ENCODE assay signal across 15 cellular contexts in the genomic region with DNA sequence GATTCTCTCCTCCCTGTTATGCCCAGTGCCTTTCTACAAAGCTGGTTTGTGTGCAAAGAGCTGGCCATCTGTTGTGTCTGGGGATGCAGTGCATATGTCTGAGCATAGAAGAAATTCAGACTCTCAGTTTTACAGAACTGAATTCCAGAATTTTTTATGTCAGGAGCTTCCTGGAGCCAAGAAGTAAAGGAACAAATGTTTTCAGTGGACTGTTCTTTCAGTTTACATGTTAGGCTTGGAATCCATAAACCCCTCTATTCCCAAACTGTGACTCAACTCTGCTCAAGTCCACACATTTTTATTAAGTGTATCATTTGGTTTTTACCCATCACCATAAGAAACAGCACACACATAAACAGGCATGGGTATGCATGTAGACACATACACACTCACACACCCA.
A peak's percentile ranks its signal among the peaks of the same experiment; 100 is the strongest.
DNase-seq lines count a peak whose midpoint lies in the region; ATAC-seq and TF ChIP-seq lines count a peak whose summit lies in the region.
"Had no signal": no experiment of that assay in that cellular context is flagged by ENCODE, and none has a peak within 500 bp of the region (broad histone marks: within the 10 kb centered on the region; RNA-seq: fewer than 3 reads in every experiment).

No MANE protein-coding gene starts in this region.

- peak overlapping the region; percentile 72 for H3K4me2 ChIP-seq in GM23248 (ENCODE audit: unreplicated experiment)
- H3K4me2 ChIP-seq in smooth muscle cell = peak overlapping the region; percentile 52

- no peaks in the 10 kb centered on the region for H4K20me1 ChIP-seq in GM23248 (ENCODE audit: insufficient read depth)
- no peaks in the 10 kb centered on the region for H4K20me1 ChIP-seq in smooth muscle cell (ENCODE audit: low read depth)

- no peak overlapping the region for H3K4me3 Mint-ChIP-seq in activated T-helper 2 cell treated with anti-CD3 and anti-CD28 coated beads, Interferon-gamma antibody, Interleukin-2, Interleukin-4, amounts not matched to agents 10 μg/mL and 5 μg/mL and 100 μg/mL, durations not matched to agents 14 hours and 24 hours and 36 hours (ENCODE audit: low read depth)
- H3K4me3 Mint-ChIP-seq: activated T-cell treated with anti-CD3 and anti-CD28 coated beads, Interleukin-2, amount 50 U/mL, for 24 hours; type B pancreatic cell had no signal

- peaks cover 13% of the 10 kb centered on the region for H3K9me3 Mint-ChIP-seq in activated T-helper 2 cell treated with anti-CD3 and anti-CD28 coated beads, Interferon-gamma antibody, Interleukin-2, Interleukin-4, amounts not matched to agents 10 μg/mL and 5 μg/mL and 100 μg/mL, durations not matched to agents 14 hours and 24 hours and 36 hours
- H3K9me3 Mint-ChIP-seq: type B pancreatic cell had no signal

- ATAC-seq in HG03095 (IDR thresholded peaks at IDR 0.05; ENCODE audit: unreplicated experiment) = no peak

- DNase-seq in GM23248 = peak; percentile 82
- peak in 1 of 2 experiments; percentile 46 for DNase-seq in SJCRH30
- DNase-seq in inferior parietal cortex (ENCODE audit: extremely low spot score) = peak; percentile 35
- DNase-seq in smooth muscle cell (lab: John Stamatoyannopoulos, UW; ENCODE audit: unreplicated experiment) = no peak
- no peak for DNase-seq in activated effector memory CD4-positive, alpha-beta T cell treated with Interleukin-2 at 50 U/mL for 16 hours
- DNase-seq in SK-N-DZ (ENCODE audit: low spot score) = no peak
- DNase-seq in activated T-helper 2 cell treated with anti-CD3 and anti-CD28 coated beads, Interferon-gamma antibody, Interleukin-2, Interleukin-4, amounts not matched to agents 10 μg/mL and 5 μg/mL and 100 μg/mL, durations not matched to agents 14 hours and 24 hours and 36 hours (ENCODE audit: low spot score) = no peak
- DNase-seq: activated T-cell treated with anti-CD3 and anti-CD28 coated beads, Interleukin-2, amount 50 U/mL, for 24 hours; brain microvascular endothelial cell; COR-L47; NCI-H1105; spleen; SW 1271 had no signal

- no peaks in the 10 kb centered on the region for H3K27me3 ChIP-seq in GM23248 (replicated peaks; ENCODE audit: insufficient read depth)
- no peaks in the 10 kb centered on the region for H3K27me3 ChIP-seq in SJCRH30
- H3K27me3 ChIP-seq in smooth muscle cell (ENCODE audit: low read depth) = no peaks in the 10 kb centered on the region
- H3K27me3 ChIP-seq: brain microvascular endothelial cell, spleen had no signal

- H3K27ac ChIP-seq in GM23248 (peak overlapping the region; percentile 93), SJCRH30 (peak overlapping the region; percentile 51), smooth muscle cell (ENCODE audit: low read depth) (peak overlapping the region; percentile 79)

- H3K9me2 ChIP-seq in GM23248 (ENCODE audit: insufficient read depth) = no peaks in the 10 kb centered on the region

- no peaks in the 10 kb centered on the region for H3K36me3 Mint-ChIP-seq in activated T-helper 2 cell treated with anti-CD3 and anti-CD28 coated beads, Interferon-gamma antibody, Interleukin-2, Interleukin-4, amounts not matched to agents 10 μg/mL and 5 μg/mL and 100 μg/mL, durations not matched to agents 14 hours and 24 hours and 36 hours (ENCODE audit: low read depth)
- H3K36me3 Mint-ChIP-seq: type B pancreatic cell had no signal

- no peaks in the 10 kb centered on the region for H3K4me1 Mint-ChIP-seq in activated T-helper 2 cell treated with anti-CD3 and anti-CD28 coated beads, Interferon-gamma antibody, Interleukin-2, Interleukin-4, amounts not matched to agents 10 μg/mL and 5 μg/mL and 100 μg/mL, durations not matched to agents 14 hours and 24 hours and 36 hours (ENCODE audit: low read depth)

- H3K27ac Mint-ChIP-seq in activated T-helper 2 cell treated with anti-CD3 and anti-CD28 coated beads, Interferon-gamma antibody, Interleukin-2, Interleukin-4, amounts not matched to agents 10 μg/mL and 5 μg/mL and 100 μg/mL, durations not matched to agents 14 hours and 24 hours and 36 hours = no peak overlapping the region
- H3K27ac Mint-ChIP-seq: activated T-cell treated with anti-CD3 and anti-CD28 coated beads, Interleukin-2, amount 50 U/mL, for 24 hours; type B pancreatic cell had no signal

- no peaks in the 10 kb centered on the region for H3K36me3 ChIP-seq in GM23248 (ENCODE audit: low read depth)
- H3K36me3 ChIP-seq in SJCRH30 = no peaks in the 10 kb centered on the region
- no peaks in the 10 kb centered on the region for H3K36me3 ChIP-seq in smooth muscle cell (ENCODE audit: low read depth)
- H3K36me3 ChIP-seq: brain microvascular endothelial cell, spleen had no signal

- H3F3A ChIP-seq in GM23248 (ENCODE audit: insufficient read depth) (peaks cover 34% of the 10 kb centered on the region), smooth muscle cell (ENCODE audit: low read depth) (peaks cover 7% of the 10 kb centered on the region)

- H3K79me2 ChIP-seq in GM23248 (ENCODE audit: insufficient read depth) = no peaks in the 10 kb centered on the region
- no peaks in the 10 kb centered on the region for H3K79me2 ChIP-seq in smooth muscle cell (ENCODE audit: low read depth)

- H3K4me1 ChIP-seq in GM23248 (ENCODE audit: insufficient read depth) = peaks cover 34% of the 10 kb centered on the region
- peaks cover 33% of the 10 kb centered on the region for H3K4me1 ChIP-seq in SJCRH30
- peaks cover 6% of the 10 kb centered on the region for H3K4me1 ChIP-seq in smooth muscle cell (ENCODE audit: low read depth)
- H3K4me1 ChIP-seq: spleen had no signal

- no peaks in the 10 kb centered on the region for H3K27me3 Mint-ChIP-seq in activated T-helper 2 cell treated with anti-CD3 and anti-CD28 coated beads, Interferon-gamma antibody, Interleukin-2, Interleukin-4, amounts not matched to agents 10 μg/mL and 5 μg/mL and 100 μg/mL, durations not matched to agents 14 hours and 24 hours and 36 hours (ENCODE audit: low read depth)
- H3K27me3 Mint-ChIP-seq: activated T-cell treated with anti-CD3 and anti-CD28 coated beads, Interleukin-2, amount 50 U/mL, for 24 hours; type B pancreatic cell had no signal

- in situ Hi-C loops in GM23248 (cut with MboI) = no loop called here

- no peak for TF ChIP-seq CTCF in smooth muscle cell (IDR thresholded peaks at IDR 0.05; ENCODE audit: borderline replicate concordance, insufficient read depth, poor library complexity, severe bottlenecking)

- intact Hi-C loops in activated T-helper 2 cell treated with anti-CD3 and anti-CD28 coated beads, Interferon-gamma antibody, Interleukin-2, Interleukin-4, amounts not matched to agents 10 μg/mL and 5 μg/mL and 100 μg/mL, durations not matched to agents 14 hours and 24 hours and 36 hours (cut with micrococcal nuclease) = no loop called here

- H3K9me3 ChIP-seq in GM23248 (ENCODE audit: low read depth) = no peaks in the 10 kb centered on the region
- no peaks in the 10 kb centered on the region; the same call in 1 of the 2 replicates for H3K9me3 ChIP-seq in SJCRH30 (replicated peaks)
- no peaks in the 10 kb centered on the region for H3K9me3 ChIP-seq in smooth muscle cell (replicated peaks; ENCODE audit: low read depth)
- H3K9me3 ChIP-seq: spleen had no signal

- H3K4me3 ChIP-seq in GM23248 = peak overlapping the region; percentile 28; the same call in 1 of the 2 replicates
- no peak overlapping the region for H3K4me3 ChIP-seq in SJCRH30
- H3K4me3 ChIP-seq in smooth muscle cell = no peak overlapping the region
- H3K4me3 ChIP-seq: spleen had no signal

- H2AFZ ChIP-seq in GM23248 = peak overlapping the region; percentile 47
- peak overlapping the region; percentile 1 for H2AFZ ChIP-seq in smooth muscle cell (ENCODE audit: low read depth)

- peak overlapping the region; percentile 69 for H3K9ac ChIP-seq in GM23248
- peak overlapping the region; percentile 27 for H3K9ac ChIP-seq in smooth muscle cell (ENCODE audit: low read depth)

Comparison
In these comparisons a context has a peak if more than half of its experiments do, and no peak if none do; other contexts are left out.
1. DNase-seq: peak in GM23248 (single experiment) and inferior parietal cortex (single experiment); none in smooth muscle cell (single experiment), activated effector memory CD4-positive, alpha-beta T cell treated with Interleukin-2 at 50 U/mL for 16 hours (single experiment), SK-N-DZ (single experiment) and activated T-helper 2 cell treated with anti-CD3 and anti-CD28 coated beads, Interferon-gamma antibody, Interleukin-2, Interleukin-4, amounts not matched to agents 10 μg/mL and 5 μg/mL and 100 μg/mL, durations not matched to agents 14 hours and 24 hours and 36 hours (single experiment).
2. Peak in every context shown above with its lines, with median percentiles within 50 percentile points of each other: H3K27ac ChIP-seq.